ENCODE assay signal across 1 cellular context in genomic region chr10:60734226-60734625, GRCh38.
TF ChIP-seq lines count a peak whose summit lies in the region.

No MANE protein-coding gene starts in this region.

TF ChIP-seq in GM23338, 12 proteins besides CTCF, POLR2A, EP300 and RAD21 (continued from another document):
- TF ChIP-seq ZNF462 (CRISPR knock-in tag; IDR thresholded peaks at IDR 0.05) = no peak
- TF ChIP-seq EZH2phosphoT487 (IDR thresholded peaks at IDR 0.05; ENCODE audit: unreplicated experiment) = no peak
